Comparison of ENCODE assay signal across 14 cellular contexts in genomic region chr9:127664678-127665507, GRCh38. TPM values are rescaled to one million over a fixed set of nuclear protein-coding genes. Genes with fewer than 3 reads are reported as not detected.
DNase-seq lines count a peak whose midpoint lies in the region; ATAC-seq, FAIRE-seq and TF ChIP-seq lines count a peak whose summit lies in the region.
"Had no signal": no experiment of that assay in that cellular context is flagged by ENCODE, and none has a peak within 500 bp of the region (broad histone marks: within the 10 kb centered on the region; RNA-seq: fewer than 3 reads in every experiment).

No MANE protein-coding gene starts in this region.

- H3K27ac ChIP-seq in HepG2 (ENCODE audit: extremely low read length, insufficient read depth, low read length) (peak overlapping the region; percentile 20), thyroid gland (peak overlapping the region in 2 of 3 donors; percentile 24 to 43)

- no peaks in the 10 kb centered on the region for H3K36me3 ChIP-seq in HepG2 (replicated peaks in 1 of 2; ENCODE audit: control insufficient read depth in 1 of 2, insufficient read depth in 2 of 2, low read length in 2 of 2)
- H3K36me3 ChIP-seq in thyroid gland, result peaks cover 25 to 26% of the 10 kb centered on the region in 2 donors

- H2AFZ ChIP-seq in HepG2 (ENCODE audit: low read length), result no peak overlapping the region

- BruUV-seq in HepG2 (replicated peaks; lab: Mats Ljungman, UMichigan), result no TSS peak

- H3K4me3 ChIP-seq in HepG2 (replicated peaks in 1 of 3; ENCODE audit: insufficient read depth in 1 of 3, low read depth in 2 of 3, low read length in 3 of 3), result peak overlapping the region in 1 of 3 experiments; percentile 18; a peak in 1 of 6 replicates
- no peak overlapping the region for H3K4me3 ChIP-seq in thyroid gland (replicated peaks in 1 of 3)

- H4K20me1 ChIP-seq in HepG2 (ENCODE audit: insufficient read depth, low read length), result no peaks in the 10 kb centered on the region

- ATAC-seq in HepG2, result peak; percentile 99
- ATAC-seq in stimulated activated naive CD8-positive, alpha-beta T cell treated with anti-CD3 and anti-CD28 coated beads, Interleukin-15, Interleukin-2, amounts not matched to agents 100 U/mL and 50 U/mL, for 24 hours, result no peak
- ATAC-seq in GM19395 (IDR thresholded peaks at IDR 0.05; ENCODE audit: unreplicated experiment), result no peak
- ATAC-seq: natural killer cell treated with Interleukin-12 subunit alpha and Interleukin-12 subunit beta and Interleukin-15 and Interleukin-18, amount 100 ng/mL, for 72 hours; PC-3 had no signal

- TF ChIP-seq CTCF in HepG2 (CRISPR knock-in tag; IDR thresholded peaks at IDR 0.05), result no peak
- no peak for TF ChIP-seq CTCF in thyroid gland (IDR thresholded peaks at IDR 0.05)

- in situ Hi-C loops in HepG2 (cut with HindIII; ENCODE audit: extremely low pct_ligation_motif_present, low pct_unique_long_range_greater_than_20kb), result no loop called here

- TF ChIP-seq EP300 in HepG2 (IDR thresholded peaks at IDR 0.05; ENCODE audit: low read depth in 2 of 2, low read length in 2 of 2) (no peak), HepG2 (CRISPR knock-in tag; IDR thresholded peaks at IDR 0.05; ENCODE audit: borderline replicate concordance) (no peak)

- peaks cover 24% of the 10 kb centered on the region for H3K4me1 ChIP-seq in HepG2 (ENCODE audit: insufficient read depth, low read length)
- H3K4me1 ChIP-seq in thyroid gland, result no peaks in the 10 kb centered on the region

- TF ChIP-seq POLR2A in HepG2 (IDR thresholded peaks at IDR 0.05; ENCODE audit: insufficient read depth in 1 of 2, low read depth in 2 of 2, low read length in 2 of 2) (no peak), thyroid gland (IDR thresholded peaks at IDR 0.05) (no peak)

- CTCF ChIA-PET in HepG2 (lab: Yijun Ruan, JAX; ENCODE audit: low intra/inter-chr PET ratio, low total read pairs), result no interaction called here

- DNase-seq in MV-4-11 (lab: John Stamatoyannopoulos, UW), result peak; percentile 14
- DNase-seq in cerebellum (ENCODE audit: low spot score), result peak; percentile 49
- peak; percentile 83 for DNase-seq in HepG2 (ENCODE audit: low spot score)
- no peak for DNase-seq in thyroid gland
- no peak for DNase-seq in epidermal melanocyte (ENCODE audit: insufficient read length, low spot score)
- DNase-seq in stimulated activated naive CD8-positive, alpha-beta T cell treated with anti-CD3 and anti-CD28 coated beads, Interleukin-15, Interleukin-2, amounts not matched to agents 100 U/mL and 50 U/mL, for 24 hours, result no peak
- DNase-seq in GOT3 (lab: John Stamatoyannopoulos, UW), result no peak
- DNase-seq: activated T-cell treated with anti-CD3 and anti-CD28 coated beads for 4 hours, amniotic stem cell, endodermal cell, KG1, PC-3 had no signal

- 0 out of 2 replicates have a peak overlapping the region, but pooled peaks have one; percentile 10 for H3K9ac ChIP-seq in HepG2 (ENCODE audit: insufficient read depth, low read depth, low read length)

- TF ChIP-seq RAD21 in HepG2 (CRISPR knock-in tag; IDR thresholded peaks at IDR 0.05), result no peak

- intact Hi-C loops in HepG2 (cut with micrococcal nuclease; ENCODE audit: unreplicated experiment), result no loop called here
- intact Hi-C loops in thyroid gland (cut with DNase I), result no loop called here

- H3K27me3 ChIP-seq in HepG2 (ENCODE audit: control insufficient read depth in 1 of 2, insufficient read depth in 2 of 2, low read length in 2 of 2) (no peaks in the 10 kb centered on the region), thyroid gland (no peaks in the 10 kb centered on the region)

- WGBS in HepG2 (ENCODE audit: low lambda C conversion rate), result 37% methylated on average over 8 of the region's 10 CpGs
- 62 to 74% methylated on average over 10 of the region's 10 CpGs for WGBS in thyroid gland, 2 donors

- POLR2A ChIA-PET in HepG2 (lab: Yijun Ruan, JAX), result interaction anchor here (0.8 kb wide), 1 partner anchor 50 kb away, joined by 4 read pairs; no protein-coding TSS in a partner anchor

- peak overlapping the region; percentile 55 for H3K4me2 ChIP-seq in HepG2 (ENCODE audit: low read depth, low read length)

- peak; percentile 89 for FAIRE-seq in HepG2 (lab: Jason Lieb, UNC)

- H3K9me3 ChIP-seq in HepG2 (ENCODE audit: low read length), result no peaks in the 10 kb centered on the region
- H3K9me3 ChIP-seq in thyroid gland, result no peaks in the 10 kb centered on the region

- H3K79me2 ChIP-seq in HepG2 (ENCODE audit: insufficient read depth, low read length), result no peaks in the 10 kb centered on the region

RNA-seq across cellular contexts. Expression of gene CFAP157, which starts 41.9 kb away (rescaled TPM):
- total RNA-seq in cerebellum, result 0.27 TPM
- total RNA-seq in HepG2 (2016; rRNA removed; fragmentation: Illumina TruSeq; extraction: Trizol), result not detected in 2 replicates
- total RNA-seq in HepG2 (2016; cell fraction: cytosol; rRNA removed; fragmentation: Illumina TruSeq; extraction: Trizol; ENCODE audit: low read depth), result 0.09 TPM in 1 of 2 replicates, not detected in the other
- 0.11 TPM in 1 of 2 replicates, not detected in the other for total RNA-seq in HepG2 (2016; cell fraction: insoluble cytoplasmic fraction; rRNA removed; fragmentation: Illumina TruSeq; extraction: Trizol)
- total RNA-seq in HepG2 (2016; cell fraction: membrane; rRNA removed; fragmentation: Illumina TruSeq; extraction: Trizol), result not detected in 2 replicates
- not detected in 2 replicates for total RNA-seq in HepG2 (2016; cell fraction: nucleus; rRNA removed; fragmentation: Illumina TruSeq; extraction: Trizol)
- polyA plus RNA-seq in HepG2 (2011; rRNA removed), result 0.07 TPM in 1 of 2 replicates, not detected in the other
- 0.03 TPM in 1 of 2 replicates, not detected in the other for polyA plus RNA-seq in HepG2 (2011; cell fraction: cytosol; rRNA removed)
- polyA plus RNA-seq in HepG2 (2011; cell fraction: nucleus; rRNA removed), result 0.24 and 0.47 TPM in 2 replicates
- 0.15 and 0.28 TPM in 2 replicates for polyA plus RNA-seq in HepG2 (2012)
- polyA plus RNA-seq in HepG2 (2016; cell fraction: cytosol; fragmentation: Illumina TruSeq; extraction: Trizol; ENCODE audit: low read depth), result not detected in 2 replicates
- polyA plus RNA-seq in HepG2 (2016; cell fraction: insoluble cytoplasmic fraction; fragmentation: Illumina TruSeq; extraction: Trizol; ENCODE audit: low read depth), result not detected in 2 replicates
- not detected in 2 replicates for polyA plus RNA-seq in HepG2 (2016; cell fraction: membrane; fragmentation: Illumina TruSeq; extraction: Trizol; ENCODE audit: low read depth)
- polyA plus RNA-seq in HepG2 (2016; cell fraction: nucleus; fragmentation: Illumina TruSeq; extraction: Trizol; ENCODE audit: insufficient read depth, low read depth), result not detected in 2 replicates
- not detected in 2 replicates for polyA minus RNA-seq in HepG2 (2011; rRNA and poly(A)+ RNA removed; ENCODE audit: low replicate concordance)
- polyA minus RNA-seq in HepG2 (2011; cell fraction: cytosol; rRNA and poly(A)+ RNA removed), result not detected in 2 replicates
- polyA minus RNA-seq in HepG2 (2011; cell fraction: nucleus; rRNA and poly(A)+ RNA removed), result 0.12 TPM in 1 of 2 replicates, not detected in the other
- total RNA-seq in thyroid gland, result 1 to 10 TPM in 1 of 4 donors, under 1 TPM in 1, not detected in 2; 0.22 to 3.0 TPM
- total RNA-seq: natural killer cell treated with Interleukin-12 subunit alpha and Interleukin-12 subunit beta and Interleukin-15 and Interleukin-18, amount 100 ng/mL, for 72 hours; PC-3 had no signal

RNA-seq across cellular contexts. Expression of gene PTRH1, which starts 50.6 kb away (rescaled TPM):
- total RNA-seq in cerebellum, result 9.8 TPM
- total RNA-seq in HepG2 (2016; rRNA removed; fragmentation: Illumina TruSeq; extraction: Trizol), result 7.6 and 10.4 TPM in 2 replicates
- total RNA-seq in HepG2 (2016; cell fraction: cytosol; rRNA removed; fragmentation: Illumina TruSeq; extraction: Trizol; ENCODE audit: low read depth), result 3.7 and 4.7 TPM in 2 replicates
- total RNA-seq in HepG2 (2016; cell fraction: insoluble cytoplasmic fraction; rRNA removed; fragmentation: Illumina TruSeq; extraction: Trizol), result 9.5 and 11.7 TPM in 2 replicates
- total RNA-seq in HepG2 (2016; cell fraction: membrane; rRNA removed; fragmentation: Illumina TruSeq; extraction: Trizol), result 3.7 and 4.4 TPM in 2 replicates
- 3.4 and 3.9 TPM in 2 replicates for total RNA-seq in HepG2 (2016; cell fraction: nucleus; rRNA removed; fragmentation: Illumina TruSeq; extraction: Trizol)
- 4.0 and 5.4 TPM in 2 replicates for polyA plus RNA-seq in HepG2 (2011; rRNA removed)
- 5.4 and 8.9 TPM in 2 replicates for polyA plus RNA-seq in HepG2 (2011; cell fraction: cytosol; rRNA removed)
- polyA plus RNA-seq in HepG2 (2011; cell fraction: nucleus; rRNA removed), result 6.0 and 7.2 TPM in 2 replicates
- 3.0 and 3.2 TPM in 2 replicates for polyA plus RNA-seq in HepG2 (2012)
- polyA plus RNA-seq in HepG2 (2016; cell fraction: cytosol; fragmentation: Illumina TruSeq; extraction: Trizol; ENCODE audit: low read depth), result 3.5 and 3.9 TPM in 2 replicates
- 8.4 and 8.9 TPM in 2 replicates for polyA plus RNA-seq in HepG2 (2016; cell fraction: insoluble cytoplasmic fraction; fragmentation: Illumina TruSeq; extraction: Trizol; ENCODE audit: low read depth)
- polyA plus RNA-seq in HepG2 (2016; cell fraction: membrane; fragmentation: Illumina TruSeq; extraction: Trizol; ENCODE audit: low read depth), result 3.9 and 4.4 TPM in 2 replicates
- polyA plus RNA-seq in HepG2 (2016; cell fraction: nucleus; fragmentation: Illumina TruSeq; extraction: Trizol; ENCODE audit: insufficient read depth, low read depth), result 6.4 and 9.2 TPM in 2 replicates
- polyA minus RNA-seq in HepG2 (2011; rRNA and poly(A)+ RNA removed; ENCODE audit: low replicate concordance), result 5.1 and 17.9 TPM in 2 replicates
- polyA minus RNA-seq in HepG2 (2011; cell fraction: cytosol; rRNA and poly(A)+ RNA removed), result 1.8 and 1.9 TPM in 2 replicates
- 1.9 and 3.9 TPM in 2 replicates for polyA minus RNA-seq in HepG2 (2011; cell fraction: nucleus; rRNA and poly(A)+ RNA removed)
- total RNA-seq in thyroid gland, result 10 to 100 TPM; 24.1 to 64.3 (median 43.4) TPM

RNA-seq across cellular contexts. Expression of gene TTC16, which starts 51.0 kb away (rescaled TPM):
- total RNA-seq in cerebellum (not detected), HepG2 (2016; rRNA removed; fragmentation: Illumina TruSeq; extraction: Trizol) (not detected in 2 replicates), thyroid gland (under 1 TPM in 3 of 4 donors, not detected in 1; 0.40 to 0.45 (median 0.44) TPM)
- total RNA-seq in HepG2 (2016; cell fraction: cytosol; rRNA removed; fragmentation: Illumina TruSeq; extraction: Trizol; ENCODE audit: low read depth), result not detected in 2 replicates
- total RNA-seq in HepG2 (2016; cell fraction: insoluble cytoplasmic fraction; rRNA removed; fragmentation: Illumina TruSeq; extraction: Trizol), result not detected in 2 replicates
- not detected in 2 replicates for total RNA-seq in HepG2 (2016; cell fraction: membrane; rRNA removed; fragmentation: Illumina TruSeq; extraction: Trizol)
- not detected in 2 replicates for total RNA-seq in HepG2 (2016; cell fraction: nucleus; rRNA removed; fragmentation: Illumina TruSeq; extraction: Trizol)
- not detected in 2 replicates for polyA plus RNA-seq in HepG2 (2011; rRNA removed)
- 0.03 TPM in 1 of 2 replicates, not detected in the other for polyA plus RNA-seq in HepG2 (2011; cell fraction: cytosol; rRNA removed)
- polyA plus RNA-seq in HepG2 (2011; cell fraction: nucleus; rRNA removed), result 0.08 TPM in 1 of 2 replicates, not detected in the other
- polyA plus RNA-seq in HepG2 (2012), result not detected in 2 replicates
- polyA plus RNA-seq in HepG2 (2016; cell fraction: cytosol; fragmentation: Illumina TruSeq; extraction: Trizol; ENCODE audit: low read depth), result not detected in 2 replicates
- not detected in 2 replicates for polyA plus RNA-seq in HepG2 (2016; cell fraction: insoluble cytoplasmic fraction; fragmentation: Illumina TruSeq; extraction: Trizol; ENCODE audit: low read depth)
- 0.09 TPM in 1 of 2 replicates, not detected in the other for polyA plus RNA-seq in HepG2 (2016; cell fraction: membrane; fragmentation: Illumina TruSeq; extraction: Trizol; ENCODE audit: low read depth)
- polyA plus RNA-seq in HepG2 (2016; cell fraction: nucleus; fragmentation: Illumina TruSeq; extraction: Trizol; ENCODE audit: insufficient read depth, low read depth), result not detected in 2 replicates
- polyA minus RNA-seq in HepG2 (2011; rRNA and poly(A)+ RNA removed; ENCODE audit: low replicate concordance), result 0.72 TPM in 1 of 2 replicates, not detected in the other
- polyA minus RNA-seq in HepG2 (2011; cell fraction: cytosol; rRNA and poly(A)+ RNA removed), result not detected in 2 replicates
- not detected in 2 replicates for polyA minus RNA-seq in HepG2 (2011; cell fraction: nucleus; rRNA and poly(A)+ RNA removed)
- total RNA-seq: endodermal cell had no signal

RNA-seq across cellular contexts. Expression of gene STXBP1, which starts 52.8 kb away (rescaled TPM):
- total RNA-seq in cerebellum (96.1 TPM), HepG2 (2016; rRNA removed; fragmentation: Illumina TruSeq; extraction: Trizol) (2.9 and 4.4 TPM in 2 replicates), thyroid gland (100 to 1,000 TPM in 2 of 4 donors, 10 to 100 TPM in 2; 23.8 to 139 (median 106) TPM)
- 2.6 and 3.0 TPM in 2 replicates for total RNA-seq in HepG2 (2016; cell fraction: cytosol; rRNA removed; fragmentation: Illumina TruSeq; extraction: Trizol; ENCODE audit: low read depth)
- total RNA-seq in HepG2 (2016; cell fraction: insoluble cytoplasmic fraction; rRNA removed; fragmentation: Illumina TruSeq; extraction: Trizol), result 2.7 and 5.6 TPM in 2 replicates
- 3.8 and 5.2 TPM in 2 replicates for total RNA-seq in HepG2 (2016; cell fraction: membrane; rRNA removed; fragmentation: Illumina TruSeq; extraction: Trizol)
- total RNA-seq in HepG2 (2016; cell fraction: nucleus; rRNA removed; fragmentation: Illumina TruSeq; extraction: Trizol), result 2.6 and 3.7 TPM in 2 replicates
- polyA plus RNA-seq in HepG2 (2011; rRNA removed), result 2.9 and 4.1 TPM in 2 replicates
- 2.4 and 5.1 TPM in 2 replicates for polyA plus RNA-seq in HepG2 (2011; cell fraction: cytosol; rRNA removed)
- 6.7 and 8.1 TPM in 2 replicates for polyA plus RNA-seq in HepG2 (2011; cell fraction: nucleus; rRNA removed)
- polyA plus RNA-seq in HepG2 (2012), result 5.9 and 8.8 TPM in 2 replicates
- 5.5 and 6.6 TPM in 2 replicates for polyA plus RNA-seq in HepG2 (2016; cell fraction: cytosol; fragmentation: Illumina TruSeq; extraction: Trizol; ENCODE audit: low read depth)
- 5.6 and 8.0 TPM in 2 replicates for polyA plus RNA-seq in HepG2 (2016; cell fraction: insoluble cytoplasmic fraction; fragmentation: Illumina TruSeq; extraction: Trizol; ENCODE audit: low read depth)
- 6.0 and 6.1 TPM in 2 replicates for polyA plus RNA-seq in HepG2 (2016; cell fraction: membrane; fragmentation: Illumina TruSeq; extraction: Trizol; ENCODE audit: low read depth)
- polyA plus RNA-seq in HepG2 (2016; cell fraction: nucleus; fragmentation: Illumina TruSeq; extraction: Trizol; ENCODE audit: insufficient read depth, low read depth), result 8.0 and 9.7 TPM in 2 replicates
- polyA minus RNA-seq in HepG2 (2011; rRNA and poly(A)+ RNA removed; ENCODE audit: low replicate concordance), result 3.4 and 23.2 TPM in 2 replicates
- polyA minus RNA-seq in HepG2 (2011; cell fraction: cytosol; rRNA and poly(A)+ RNA removed), result 4.3 and 8.2 TPM in 2 replicates
- 3.6 and 7.6 TPM in 2 replicates for polyA minus RNA-seq in HepG2 (2011; cell fraction: nucleus; rRNA and poly(A)+ RNA removed)

Comparison
In these comparisons a context has a peak if more than half of its experiments do, and no peak if none do; other contexts are left out.
1. DNase-seq: peak in MV-4-11 (single experiment), cerebellum (single experiment) and HepG2 (single experiment); none in thyroid gland (0 of 2), epidermal melanocyte (single experiment), stimulated activated naive CD8-positive, alpha-beta T cell treated with anti-CD3 and anti-CD28 coated beads, Interleukin-15, Interleukin-2, amounts not matched to agents 100 U/mL and 50 U/mL, for 24 hours (single experiment) and GOT3 (single experiment).